ENCODE assay signal across 13 cellular contexts in the genomic region with DNA sequence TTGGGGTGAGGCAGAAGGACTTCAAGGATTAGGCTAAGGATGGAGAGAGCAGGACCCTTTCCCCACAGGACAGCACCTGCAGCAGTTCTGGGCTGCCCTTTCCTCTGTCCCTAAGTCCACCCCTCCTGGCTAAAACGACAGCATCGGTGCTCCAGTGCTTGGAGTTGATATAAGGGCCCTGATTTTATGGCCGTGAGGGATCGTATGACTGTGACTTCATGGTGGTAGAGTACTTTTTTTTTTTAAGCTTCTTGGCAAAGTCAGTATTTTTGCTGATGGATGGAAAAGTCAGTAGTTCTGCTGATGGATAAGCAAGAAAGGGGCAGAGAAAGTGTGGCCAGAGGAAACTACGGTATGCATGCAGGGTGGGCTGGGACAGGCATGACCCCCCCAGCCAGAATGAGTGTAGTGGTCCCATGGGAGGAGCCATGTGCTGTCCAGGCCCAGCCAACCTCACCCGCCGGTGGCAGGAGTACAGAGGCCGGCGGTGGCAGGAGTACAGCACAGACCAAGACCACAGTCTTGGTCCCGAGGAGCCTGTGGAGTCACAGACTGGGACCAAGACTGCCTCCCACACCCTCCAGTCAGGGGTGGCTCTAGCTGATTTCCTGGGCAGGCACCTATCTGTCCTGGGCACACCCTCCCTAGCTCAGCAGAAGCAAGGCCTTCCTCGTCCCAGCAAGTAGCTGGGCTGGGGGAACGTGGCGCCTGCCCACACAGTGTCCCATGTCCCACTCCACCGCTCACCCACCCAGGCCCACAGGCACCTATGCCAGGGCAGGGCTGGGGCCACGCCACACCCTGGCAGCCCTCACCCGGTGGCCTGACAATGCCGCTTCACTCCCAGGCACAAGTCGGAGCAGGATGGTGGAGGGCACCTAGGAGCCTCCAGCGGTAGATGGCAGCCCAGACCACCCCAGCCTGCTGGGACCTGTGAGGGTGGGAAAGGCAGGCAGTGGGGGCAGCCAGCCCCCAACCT. TPM values are rescaled to one million over a fixed set of nuclear protein-coding genes. Genes with fewer than 3 reads are reported as not detected.
A peak's percentile ranks its signal among the peaks of the same experiment; 100 is the strongest.
DNase-seq lines count a peak whose midpoint lies in the region; ATAC-seq, FAIRE-seq and TF ChIP-seq lines count a peak whose summit lies in the region.
"Had no signal": no experiment of that assay in that cellular context is flagged by ENCODE, and none has a peak within 500 bp of the region (broad histone marks: within the 10 kb centered on the region; RNA-seq: fewer than 3 reads in every experiment).

No MANE protein-coding gene starts in this region.

- BruUV-seq in HepG2 (replicated peaks; lab: Mats Ljungman, UMichigan), result no TSS peak

- no peak for TF ChIP-seq RAD21 in HepG2 (CRISPR knock-in tag; IDR thresholded peaks at IDR 0.05)

- H3K27me3 Mint-ChIP-seq in CD4-positive, alpha-beta memory T cell, result no peaks in the 10 kb centered on the region
- H3K27me3 Mint-ChIP-seq in activated B cell treated with CpG ODN at 0.5 μM for 24 hours, result no peaks in the 10 kb centered on the region

- ATAC-seq in activated B cell treated with CpG ODN at 0.5 μM for 24 hours (ENCODE audit: low read depth) (no peak), HepG2 (no peak), HG03378 (IDR thresholded peaks at IDR 0.05; ENCODE audit: unreplicated experiment) (no peak), GM18498 (IDR thresholded peaks at IDR 0.05; ENCODE audit: unreplicated experiment) (no peak)

- peak in 1 of 5 donors; percentile 52 for DNase-seq in CD4-positive, alpha-beta memory T cell
- DNase-seq in activated B cell treated with CpG ODN at 0.5 μM for 24 hours (no peak), HepG2 (ENCODE audit: low spot score) (no peak), SW480 (ENCODE audit: low spot score) (no peak), SKM-1 (lab: John Stamatoyannopoulos, UW; ENCODE audit: unreplicated experiment) (no peak)
- DNase-seq: dermis blood vessel endothelial cell; hippocampal formation; NCI-H1930; stimulated activated CD4-positive, alpha-beta T cell treated with anti-CD3 and anti-CD28 coated beads, Interleukin-12 subunit alpha, Interleukin-12 subunit beta, amount 100 ng/mL, for 4 hours had no signal

- peak overlapping the region; percentile 77 to 91 (median 84) for H3K4me3 Mint-ChIP-seq in CD4-positive, alpha-beta memory T cell
- H3K4me3 Mint-ChIP-seq in activated B cell treated with CpG ODN at 0.5 μM for 24 hours, result peak overlapping the region; percentile 15

- FAIRE-seq in HepG2 (lab: Jason Lieb, UNC), result no peak

- H3K4me3 ChIP-seq in CD4-positive, alpha-beta memory T cell (ENCODE audit: low read length in 2 of 2), result peak overlapping the region in 1 of 2 donors; percentile 17
- H3K4me3 ChIP-seq in HepG2 (replicated peaks in 1 of 3; ENCODE audit: insufficient read depth in 1 of 3, low read depth in 2 of 3, low read length in 3 of 3), result no peak overlapping the region
- H3K4me3 ChIP-seq: SJCRH30 had no signal

- intact Hi-C loops in CD4-positive, alpha-beta memory T cell (cut with micrococcal nuclease), result no loop called here
- intact Hi-C loops in activated B cell treated with CpG ODN at 0.5 μM for 24 hours (cut with micrococcal nuclease) (loop anchor here (5.0 kb wide), 1 partner anchor 129 kb away; a partner anchor contains a TSS), HepG2 (cut with micrococcal nuclease; ENCODE audit: unreplicated experiment) (no loop called here)

- peaks cover 77 to 100% (median 91%) of the 10 kb centered on the region in 4 donors for H3K4me1 Mint-ChIP-seq in CD4-positive, alpha-beta memory T cell
- H3K4me1 Mint-ChIP-seq in activated B cell treated with CpG ODN at 0.5 μM for 24 hours, result peaks cover 97% of the 10 kb centered on the region

- no peak for TF ChIP-seq EP300 in HepG2 (IDR thresholded peaks at IDR 0.05; ENCODE audit: low read depth in 2 of 2, low read length in 2 of 2)
- TF ChIP-seq EP300 in HepG2 (CRISPR knock-in tag; IDR thresholded peaks at IDR 0.05; ENCODE audit: borderline replicate concordance), result no peak

- no peak for TF ChIP-seq CTCF in activated B cell treated with CpG ODN at 0.5 μM for 24 hours (IDR thresholded peaks at IDR 0.05)
- TF ChIP-seq CTCF in HepG2 (CRISPR knock-in tag; IDR thresholded peaks at IDR 0.05), result no peak

- peak overlapping the region; percentile 93 to 97 (median 96) for H3K27ac Mint-ChIP-seq in CD4-positive, alpha-beta memory T cell
- H3K27ac Mint-ChIP-seq in activated B cell treated with CpG ODN at 0.5 μM for 24 hours, result peak overlapping the region; percentile 64

- peaks cover 99% of the 10 kb centered on the region for H3K4me1 ChIP-seq in CD4-positive, alpha-beta memory T cell (ENCODE audit: insufficient read depth, low read length)
- peaks cover 16% of the 10 kb centered on the region for H3K4me1 ChIP-seq in HepG2 (ENCODE audit: insufficient read depth, low read length)

- no peaks in the 10 kb centered on the region for H4K20me1 ChIP-seq in HepG2 (ENCODE audit: insufficient read depth, low read length)

- no peaks in the 10 kb centered on the region for H3K79me2 ChIP-seq in HepG2 (ENCODE audit: insufficient read depth, low read length)

- TF ChIP-seq POLR2A in GM18951 (IDR thresholded peaks at IDR 0.05; ENCODE audit: extremely low read depth, insufficient read depth, insufficient read length) (peak; percentile 24), HepG2 (IDR thresholded peaks at IDR 0.05; ENCODE audit: insufficient read depth in 1 of 2, low read depth in 2 of 2, low read length in 2 of 2) (no peak)

- CTCF ChIA-PET in CD4-positive, alpha-beta memory T cell (lab: Charles Lee; ENCODE audit: partially characterized antibody), result interaction anchor here (0.7 to 4.5 kb wide), 9 partner anchors 15 to 56 kb away, joined by 3 to 23 read pairs (median 5); a partner anchor contains a TSS
- CTCF ChIA-PET in activated B cell treated with CpG ODN at 0.5 μM for 24 hours (lab: Charles Lee) (interaction anchor here (1.1 to 3.7 kb wide), 2 partner anchors 46 to 48 kb away, joined by 3 to 18 read pairs; a partner anchor contains a TSS), HepG2 (lab: Yijun Ruan, JAX; ENCODE audit: low intra/inter-chr PET ratio, low total read pairs) (no interaction called here)

- no peak overlapping the region for H3K9ac ChIP-seq in HepG2 (ENCODE audit: insufficient read depth, low read depth, low read length)

- H3K27ac ChIP-seq in CD4-positive, alpha-beta memory T cell (ENCODE audit: low read depth, low read length), result peak overlapping the region; percentile 79
- no peak overlapping the region for H3K27ac ChIP-seq in HepG2 (ENCODE audit: extremely low read length, insufficient read depth, low read length)
- H3K27ac ChIP-seq: SJCRH30 had no signal

- no peaks in the 10 kb centered on the region for H3K36me3 ChIP-seq in CD4-positive, alpha-beta memory T cell (ENCODE audit: insufficient read depth, low read length)
- H3K36me3 ChIP-seq in HepG2 (replicated peaks in 1 of 2; ENCODE audit: control insufficient read depth in 1 of 2, insufficient read depth in 2 of 2, low read length in 2 of 2), result no peaks in the 10 kb centered on the region
- H3K36me3 ChIP-seq: SJCRH30 had no signal

- 85% methylated on average over 12 of the region's 19 CpGs for WGBS in HepG2 (ENCODE audit: low lambda C conversion rate)

- H2AFZ ChIP-seq in HepG2 (ENCODE audit: low read length), result no peak overlapping the region

- H3K4me2 ChIP-seq in HepG2 (ENCODE audit: low read depth, low read length), result no peak overlapping the region

- no peaks in the 10 kb centered on the region for H3K27me3 ChIP-seq in CD4-positive, alpha-beta memory T cell (ENCODE audit: insufficient read depth, low read length)
- H3K27me3 ChIP-seq in HepG2 (ENCODE audit: control insufficient read depth in 1 of 2, insufficient read depth in 2 of 2, low read length in 2 of 2), result no peaks in the 10 kb centered on the region
- H3K27me3 ChIP-seq: SJCRH30 had no signal

- POLR2A ChIA-PET in CD4-positive, alpha-beta memory T cell (lab: Charles Lee; ENCODE audit: partially characterized antibody), result interaction anchor here (1.0 to 15.1 kb wide), 9 partner anchors 16 to 130 kb away, joined by 3 to 268 read pairs (median 7); a partner anchor contains a TSS
- POLR2A ChIA-PET in activated B cell treated with CpG ODN at 0.5 μM for 24 hours (lab: Charles Lee) (interaction anchor here (0.6 to 6.9 kb wide), 5 partner anchors 16 to 95 kb away, joined by 3 to 114 read pairs (median 4); a partner anchor contains a TSS), HepG2 (lab: Yijun Ruan, JAX) (no interaction called here)

- no peaks in the 10 kb centered on the region for H3K9me3 Mint-ChIP-seq in CD4-positive, alpha-beta memory T cell
- H3K9me3 Mint-ChIP-seq in activated B cell treated with CpG ODN at 0.5 μM for 24 hours, result no peaks in the 10 kb centered on the region

- peaks cover 4 to 28% of the 10 kb centered on the region in 2 donors for H3K36me3 Mint-ChIP-seq in CD4-positive, alpha-beta memory T cell
- peaks cover 19% of the 10 kb centered on the region for H3K36me3 Mint-ChIP-seq in activated B cell treated with CpG ODN at 0.5 μM for 24 hours (ENCODE audit: low read depth)

- in situ Hi-C loops in GM18951 (cut with MboI; ENCODE audit: low sequenced_read_pairs, unreplicated experiment), result no loop called here
- in situ Hi-C loops in HepG2 (cut with HindIII; ENCODE audit: extremely low pct_ligation_motif_present, low pct_unique_long_range_greater_than_20kb), result no loop called here

- H3K9me3 ChIP-seq in CD4-positive, alpha-beta memory T cell (ENCODE audit: control insufficient read depth in 1 of 2, low read length in 2 of 2), result no peaks in the 10 kb centered on the region
- H3K9me3 ChIP-seq in HepG2 (ENCODE audit: low read length), result no peaks in the 10 kb centered on the region
- H3K9me3 ChIP-seq: SJCRH30 had no signal

RNA-seq across cellular contexts. Expression of a gene that starts 46.3 kb away (rescaled TPM):
- 100 to 1,000 TPM; 272 to 293 TPM for total RNA-seq in CD4-positive, alpha-beta memory T cell
- polyA plus RNA-seq in CD4-positive, alpha-beta memory T cell, result 10 to 100 TPM; 17.1 to 51.1 TPM
- total RNA-seq in activated B cell treated with CpG ODN at 0.5 μM for 24 hours, result 153 and 164 TPM in 2 replicates
- 10.4 and 11.7 TPM in 2 replicates for total RNA-seq in HepG2 (2016; rRNA removed; fragmentation: Illumina TruSeq; extraction: Trizol)
- 7.1 and 8.3 TPM in 2 replicates for total RNA-seq in HepG2 (2016; cell fraction: cytosol; rRNA removed; fragmentation: Illumina TruSeq; extraction: Trizol; ENCODE audit: low read depth)
- 7.7 and 11.4 TPM in 2 replicates for total RNA-seq in HepG2 (2016; cell fraction: insoluble cytoplasmic fraction; rRNA removed; fragmentation: Illumina TruSeq; extraction: Trizol)
- 8.7 and 9.6 TPM in 2 replicates for total RNA-seq in HepG2 (2016; cell fraction: membrane; rRNA removed; fragmentation: Illumina TruSeq; extraction: Trizol)
- 17.4 and 18.0 TPM in 2 replicates for total RNA-seq in HepG2 (2016; cell fraction: nucleus; rRNA removed; fragmentation: Illumina TruSeq; extraction: Trizol)
- polyA plus RNA-seq in HepG2 (2011; rRNA removed), result 3.6 and 4.3 TPM in 2 replicates
- 2.3 and 3.2 TPM in 2 replicates for polyA plus RNA-seq in HepG2 (2011; cell fraction: cytosol; rRNA removed)
- polyA plus RNA-seq in HepG2 (2011; cell fraction: nucleus; rRNA removed), result 11.4 and 12.1 TPM in 2 replicates
- 3.7 and 5.3 TPM in 2 replicates for polyA plus RNA-seq in HepG2 (2012)
- polyA plus RNA-seq in HepG2 (2016; cell fraction: cytosol; fragmentation: Illumina TruSeq; extraction: Trizol; ENCODE audit: low read depth), result 5.2 and 5.3 TPM in 2 replicates
- 8.0 and 9.8 TPM in 2 replicates for polyA plus RNA-seq in HepG2 (2016; cell fraction: insoluble cytoplasmic fraction; fragmentation: Illumina TruSeq; extraction: Trizol; ENCODE audit: low read depth)
- 5.3 and 5.8 TPM in 2 replicates for polyA plus RNA-seq in HepG2 (2016; cell fraction: membrane; fragmentation: Illumina TruSeq; extraction: Trizol; ENCODE audit: low read depth)
- 18.1 and 18.5 TPM in 2 replicates for polyA plus RNA-seq in HepG2 (2016; cell fraction: nucleus; fragmentation: Illumina TruSeq; extraction: Trizol; ENCODE audit: insufficient read depth, low read depth)
- 12.3 and 15.2 TPM in 2 replicates for polyA minus RNA-seq in HepG2 (2011; rRNA and poly(A)+ RNA removed; ENCODE audit: low replicate concordance)
- 4.3 and 4.5 TPM in 2 replicates for polyA minus RNA-seq in HepG2 (2011; cell fraction: cytosol; rRNA and poly(A)+ RNA removed)
- 14.3 and 24.1 TPM in 2 replicates for polyA minus RNA-seq in HepG2 (2011; cell fraction: nucleus; rRNA and poly(A)+ RNA removed)
